ENCODE assay signal across 8 cellular contexts in genomic region chr11:126267650-126268049, GRCh38. TPM values are rescaled to one million over a fixed set of nuclear protein-coding genes. Genes with fewer than 3 reads are reported as not detected.
DNase-seq lines count a peak whose midpoint lies in the region; ATAC-seq lines count a peak whose summit lies in the region.

No MANE protein-coding gene starts in this region.

- intact Hi-C loops in activated CD4-positive, alpha-beta memory T cell treated with anti-CD3 and anti-CD28 coated beads for 36 hours (cut with micrococcal nuclease) = loop anchor here (1.0 to 5.0 kb wide), 3 partner anchors 37 to 675 kb away; partner anchors contain the start of genes DCPS, FAM118B, RPUSD4 and STT3A
- intact Hi-C loops in right cardiac atrium (cut with DNase I) = no loop called here

- peaks cover 47% of the 10 kb centered on the region for H3K36me3 ChIP-seq in H7 (replicated peaks; ENCODE audit: control insufficient read depth, insufficient read depth, low read length)

- CTCF ChIA-PET in activated CD4-positive, alpha-beta memory T cell treated with anti-CD3 and anti-CD28 coated beads for 36 hours (lab: Charles Lee) = no interaction called here

- peaks cover 3% of the 10 kb centered on the region for H3K4me1 ChIP-seq in right cardiac atrium (ENCODE audit: control insufficient read depth, insufficient read depth, low read length)

- H3K9me3 ChIP-seq in right cardiac atrium (ENCODE audit: control insufficient read depth, low read length) = no peaks in the 10 kb centered on the region

- WGBS in right cardiac atrium = 72% methylated on average over 6 of the region's 6 CpGs

- no peak for ATAC-seq in right cardiac atrium

- H3K36me3 Mint-ChIP-seq in activated CD4-positive, alpha-beta memory T cell treated with anti-CD3 and anti-CD28 coated beads for 36 hours = peaks cover 60% of the 10 kb centered on the region

- peaks cover 33% of the 10 kb centered on the region for H3K4me1 Mint-ChIP-seq in activated CD4-positive, alpha-beta memory T cell treated with anti-CD3 and anti-CD28 coated beads for 36 hours (ENCODE audit: low read depth)

- no peaks in the 10 kb centered on the region for H3K27me3 ChIP-seq in H7 (ENCODE audit: control insufficient read depth, insufficient read depth, low read length)
- no peaks in the 10 kb centered on the region for H3K27me3 ChIP-seq in right cardiac atrium (ENCODE audit: control insufficient read depth, insufficient read depth)

- DNase-seq in H7 (no peak), right cardiac atrium (no peak), NCI-H146 treated with DMSO at 0.1 percent for 48 hours (lab: John Stamatoyannopoulos, UW; ENCODE audit: unreplicated experiment) (no peak), Kasumi-1 (lab: John Stamatoyannopoulos, UW) (no peak), SKM-1 treated with dmso at 0.1 percent for 144 hours (lab: John Stamatoyannopoulos, UW; ENCODE audit: unreplicated experiment) (no peak)
- no peak for DNase-seq in activated CD4-positive, alpha-beta memory T cell treated with anti-CD3 and anti-CD28 coated beads for 36 hours
- no peak for DNase-seq in stimulated activated naive CD4-positive, alpha-beta T cell (lab: John Stamatoyannopoulos, UW)

- H3K27ac ChIP-seq in right cardiac atrium (ENCODE audit: low read length) (no peak overlapping the region), skin epidermis (peak overlapping the region in 19 of 21 experiments; percentile 86 to 98 (median 94))

- peak overlapping the region; percentile 94 for H3K27ac Mint-ChIP-seq in activated CD4-positive, alpha-beta memory T cell treated with anti-CD3 and anti-CD28 coated beads for 36 hours

- H3K9me3 Mint-ChIP-seq in activated CD4-positive, alpha-beta memory T cell treated with anti-CD3 and anti-CD28 coated beads for 36 hours = no peaks in the 10 kb centered on the region

- no peaks in the 10 kb centered on the region for H3K27me3 Mint-ChIP-seq in activated CD4-positive, alpha-beta memory T cell treated with anti-CD3 and anti-CD28 coated beads for 36 hours

- POLR2A ChIA-PET in activated CD4-positive, alpha-beta memory T cell treated with anti-CD3 and anti-CD28 coated beads for 36 hours (lab: Charles Lee) = interaction anchor here (0.9 to 6.4 kb wide), 4 partner anchors 14 to 380 kb away, joined by 3 to 41 read pairs (median 6); partner anchors contain the start of genes DCPS, FAM118B, HYLS1 and RPUSD4

- H3K4me3 ChIP-seq in H7 (ENCODE audit: insufficient read depth, low read depth, low read length) (peak overlapping the region; percentile 80), right cardiac atrium (ENCODE audit: low read length) (peak overlapping the region; percentile 84), skin epidermis (peak overlapping the region; percentile 69 to 92 (median 86))

- H3K4me3 Mint-ChIP-seq in activated CD4-positive, alpha-beta memory T cell treated with anti-CD3 and anti-CD28 coated beads for 36 hours = peak overlapping the region; percentile 92

RNA-seq across cellular contexts. Expression of gene SRPRA, which starts 1.0 kb away (rescaled TPM):
- 65.9 and 72.7 TPM in 2 replicates for total RNA-seq in H7 (2014; rRNA removed; shearing (Covaris generic))
- 100 to 1,000 TPM; 142 to 149 TPM for total RNA-seq in activated CD4-positive, alpha-beta memory T cell treated with anti-CD3 and anti-CD28 coated beads for 36 hours
- total RNA-seq in right cardiac atrium = 10 to 100 TPM; 65.1 to 85.4 (median 72.0) TPM
- 49.6 TPM for polyA plus RNA-seq in right cardiac atrium

RNA-seq across cellular contexts. Expression of gene FOXRED1, which starts 1.3 kb away (rescaled TPM):
- 54.0 and 68.7 TPM in 2 replicates for total RNA-seq in H7 (2014; rRNA removed; shearing (Covaris generic))
- total RNA-seq in activated CD4-positive, alpha-beta memory T cell treated with anti-CD3 and anti-CD28 coated beads for 36 hours = 10 to 100 TPM; 41.7 to 42.3 TPM
- 10 to 100 TPM; 23.3 to 30.0 (median 25.3) TPM for total RNA-seq in right cardiac atrium
- 34.9 TPM for polyA plus RNA-seq in right cardiac atrium

RNA-seq across cellular contexts. Expression of gene TIRAP, which starts 15.2 kb away (rescaled TPM):
- 4.2 and 5.8 TPM in 2 replicates for total RNA-seq in H7 (2014; rRNA removed; shearing (Covaris generic))
- 1 to 10 TPM; 7.3 to 8.8 TPM for total RNA-seq in activated CD4-positive, alpha-beta memory T cell treated with anti-CD3 and anti-CD28 coated beads for 36 hours
- 1 to 10 TPM; 9.3 to 9.7 (median 9.5) TPM for total RNA-seq in right cardiac atrium
- 5.8 TPM for polyA plus RNA-seq in right cardiac atrium

RNA-seq across cellular contexts. Expression of gene DCPS, which starts 36.2 kb away (rescaled TPM):
- 21.4 TPM in 2 replicates for total RNA-seq in H7 (2014; rRNA removed; shearing (Covaris generic))
- 10 to 100 TPM; 40.1 to 43.9 TPM for total RNA-seq in activated CD4-positive, alpha-beta memory T cell treated with anti-CD3 and anti-CD28 coated beads for 36 hours
- total RNA-seq in right cardiac atrium = 10 to 100 TPM in 3 of 4 donors, 1 to 10 TPM in 1; 9.9 to 14.9 (median 10.4) TPM
- 10.6 TPM for polyA plus RNA-seq in right cardiac atrium

RNA-seq across cellular contexts. Expression of gene FAM118B, which starts 56.1 kb away (rescaled TPM):
- total RNA-seq in H7 (2014; rRNA removed; shearing (Covaris generic)) = 50.8 and 53.2 TPM in 2 replicates
- 1 to 10 TPM; 8.0 to 9.7 TPM for total RNA-seq in activated CD4-positive, alpha-beta memory T cell treated with anti-CD3 and anti-CD28 coated beads for 36 hours
- total RNA-seq in right cardiac atrium = 10 to 100 TPM; 15.8 to 20.5 (median 16.9) TPM
- 12.7 TPM for polyA plus RNA-seq in right cardiac atrium
